18 cellular contexts compared by ENCODE assay signal in genomic region chr17:79833744-79834574, GRCh38. TPM values are rescaled to one million over a fixed set of nuclear protein-coding genes. Genes with fewer than 3 reads are reported as not detected.
DNase-seq lines count a peak whose midpoint lies in the region; ATAC-seq, FAIRE-seq and TF ChIP-seq lines count a peak whose summit lies in the region.
"Had no signal": no experiment of that assay in that cellular context is flagged by ENCODE, and none has a peak within 500 bp of the region (broad histone marks: within the 10 kb centered on the region; RNA-seq: fewer than 3 reads in every experiment).

No MANE protein-coding gene starts in this region.

- H3K36me3 Mint-ChIP-seq in GM23338 (ENCODE audit: low read depth) = peaks cover 4% of the 10 kb centered on the region; the same call in 2 of the 3 replicates

- H3K9me3 Mint-ChIP-seq in GM23338 = no peaks in the 10 kb centered on the region
- H3K9me3 Mint-ChIP-seq: CD8-positive, alpha-beta T cell; stimulated activated memory B cell treated with anti-CD40 and anti-IgM and Interleukin-4, amounts not matched to agents 10 μg/mL and 1 μg/mL and 100 μg/mL, for 72 hours had no signal

- H3K27me3 Mint-ChIP-seq in GM23338 (ENCODE audit: insufficient read depth, low read depth, poor library complexity) = peaks cover 94% of the 10 kb centered on the region
- H3K27me3 Mint-ChIP-seq: stimulated activated memory B cell treated with anti-CD40 and anti-IgM and Interleukin-4, amounts not matched to agents 10 μg/mL and 1 μg/mL and 100 μg/mL, for 72 hours had no signal

- RAD21 ChIA-PET in GM12878 (lab: Charles Lee; ENCODE audit: unreplicated experiment) = no interaction called here

- CTCF ChIA-PET in GM12878 (lab: Yijun Ruan, JAX) = interaction anchor here (1.1 kb wide), 1 partner anchor 88 kb away, joined by 5 read pairs; no protein-coding TSS in a partner anchor

- H3K4me2 ChIP-seq in GM23338 (peak overlapping the region; percentile 99), GM12878 (ENCODE audit: control insufficient read depth, insufficient read depth) (no peak overlapping the region)

- no peak overlapping the region for H3K9ac ChIP-seq in GM12878 (ENCODE audit: control insufficient read depth, insufficient read depth, low read length)

- DNase-seq in GM23338 (ENCODE audit: low spot score) (peak; percentile 62), GM12878 (ENCODE audit: low read depth, low spot score) (no peak), left lung (peak; percentile 33 to 83), MV-4-11 (lab: John Stamatoyannopoulos, UW) (no peak), DMS79 treated with DMSO at 0.1 percent for 48 hours (lab: John Stamatoyannopoulos, UW) (no peak)
- DNase-seq: activated gamma-delta T cell treated with Interleukin-2 at 50 U/mL for 16 hours, EL, esophagus squamous epithelium, NCI-H2171, NCI-H748 treated with DMSO at 0.1 percent for 48 hours, Peyer's patch, thyroid gland had no signal

- BruUV-seq in GM12878 (replicated peaks; lab: Mats Ljungman, UMichigan) = no TSS peak

- no peak for TF ChIP-seq POLR2A in GM12878 (IDR thresholded peaks at IDR 0.05; ENCODE audit: low read depth, low read length)

- no peaks in the 10 kb centered on the region for H3K9me2 ChIP-seq in GM23338 (ENCODE audit: insufficient read depth)

- WGBS in GM12878 (ENCODE audit: insufficient coverage, insufficient replicate concordance, low lambda C conversion rate, missing lambda C conversion rate) = over 99% methylated on average over 61 of the region's 83 CpGs

- H3K36me3 ChIP-seq in GM23338 (ENCODE audit: insufficient read depth) (no peaks in the 10 kb centered on the region), GM12878 (ENCODE audit: control insufficient read depth in 2 of 2, insufficient read depth in 2 of 2, low read length in 1 of 2) (peaks cover 0 to 17% of the 10 kb centered on the region in 2 experiments; a peak in 2 of 4 replicates), left lung (peaks cover 0 to 27% of the 10 kb centered on the region in 2 donors)

- in situ Hi-C loops in GM12878 (cut with MboI) = no loop called here

- no peak for TF ChIP-seq CTCF in 22Rv1 (IDR thresholded peaks at IDR 0.05)
- no peak for TF ChIP-seq CTCF in GM23338 (conservative IDR thresholded peaks at IDR 0.05; ENCODE audit: low read depth in 2 of 2)
- TF ChIP-seq CTCF in GM12878 (IDR thresholded peaks at IDR 0.05 in 2 of 3, conservative IDR thresholded peaks at IDR 0.05 in 1 of 3; ENCODE audit: control insufficient read depth in 2 of 3, extremely low read depth in 1 of 3, insufficient read depth in 1 of 3, low read depth in 3 of 3, low read length in 3 of 3) = no peak
- TF ChIP-seq CTCF in left lung (IDR thresholded peaks at IDR 0.05) = no peak

- no peak overlapping the region for H3K27ac Mint-ChIP-seq in GM23338
- H3K27ac Mint-ChIP-seq: CD8-positive, alpha-beta T cell; stimulated activated memory B cell treated with anti-CD40 and anti-IgM and Interleukin-4, amounts not matched to agents 10 μg/mL and 1 μg/mL and 100 μg/mL, for 72 hours had no signal

- ATAC-seq in GM23338 = peak; percentile 1; the same call in 2 of the 3 replicates
- no peak for ATAC-seq in GM12878
- ATAC-seq in left lung = no peak
- ATAC-seq in SK-N-SH treated with all-trans-retinoic acid at 6 μM for 48 hours = no peak
- no peak for ATAC-seq in HG03439 (IDR thresholded peaks at IDR 0.05; ENCODE audit: unreplicated experiment)
- ATAC-seq: CD8-positive, alpha-beta T cell; stimulated activated memory B cell treated with anti-CD40 and anti-IgM and Interleukin-4, amounts not matched to agents 10 μg/mL and 1 μg/mL and 100 μg/mL, for 72 hours had no signal

- TF ChIP-seq EP300 in GM12878 (IDR thresholded peaks at IDR 0.05; ENCODE audit: borderline replicate concordance in 1 of 2, control insufficient read depth in 1 of 2, low read depth in 2 of 2, low read length in 2 of 2) = no peak

- POLR2A ChIA-PET in GM12878 (lab: Charles Lee) = no interaction called here

- peak overlapping the region; percentile 80 for H3K4me3 ChIP-seq in GM23338
- no peak overlapping the region for H3K4me3 ChIP-seq in GM12878
- no peak overlapping the region for H3K4me3 ChIP-seq in left lung
- H3K4me3 ChIP-seq: esophagus squamous epithelium, Peyer's patch, thyroid gland had no signal

- peak overlapping the region; percentile 93 for H3K27ac ChIP-seq in 22Rv1
- no peak overlapping the region for H3K27ac ChIP-seq in GM23338 (ENCODE audit: low read depth)
- H3K27ac ChIP-seq in GM12878 (ENCODE audit: control insufficient read depth, insufficient read depth) = no peak overlapping the region
- H3K27ac ChIP-seq in left lung = no peak overlapping the region
- H3K27ac ChIP-seq: esophagus squamous epithelium, Peyer's patch, thyroid gland had no signal

- H3K4me1 ChIP-seq in GM23338 (ENCODE audit: insufficient read depth) = peaks cover 53% of the 10 kb centered on the region
- peaks cover 13% of the 10 kb centered on the region for H3K4me1 ChIP-seq in GM12878 (ENCODE audit: control insufficient read depth, insufficient read depth, low read length)
- peaks cover 36 to 78% of the 10 kb centered on the region in 2 donors for H3K4me1 ChIP-seq in left lung

- H4K20me1 ChIP-seq in GM23338 (replicated peaks; ENCODE audit: insufficient read depth) (peaks cover 4% of the 10 kb centered on the region; the same call in 1 of the 2 replicates), GM12878 (ENCODE audit: control insufficient read depth, insufficient read depth) (0 out of 2 replicates have a peak, but pooled peaks cover 5% of the 10 kb centered on the region)

- no peaks in the 10 kb centered on the region for H3K9me3 ChIP-seq in GM12878 (replicated peaks; ENCODE audit: control insufficient read depth, insufficient read depth, low read length)
- no peaks in the 10 kb centered on the region for H3K9me3 ChIP-seq in left lung
- H3K9me3 ChIP-seq: esophagus squamous epithelium, Peyer's patch, thyroid gland had no signal

- H3K27me3 ChIP-seq in GM23338 (ENCODE audit: insufficient read depth) = peaks cover 93% of the 10 kb centered on the region
- H3K27me3 ChIP-seq in GM12878 (replicated peaks in 1 of 2; ENCODE audit: control insufficient read depth in 2 of 2, insufficient read depth in 2 of 2, low read length in 1 of 2) = no peaks in the 10 kb centered on the region
- H3K27me3 ChIP-seq in left lung = no peaks in the 10 kb centered on the region
- H3K27me3 ChIP-seq: Peyer's patch, thyroid gland had no signal

- intact Hi-C loops in GM12878 (cut with micrococcal nuclease; ENCODE audit: unreplicated experiment) (no loop called here), left lung (cut with DNase I) (no loop called here)

- H3K4me3 Mint-ChIP-seq in GM23338 = peak overlapping the region; percentile 58; the same call in 2 of the 3 replicates
- H3K4me3 Mint-ChIP-seq: stimulated activated memory B cell treated with anti-CD40 and anti-IgM and Interleukin-4, amounts not matched to agents 10 μg/mL and 1 μg/mL and 100 μg/mL, for 72 hours had no signal

- peaks cover 27% of the 10 kb centered on the region for H3F3A ChIP-seq in GM23338 (replicated peaks; ENCODE audit: low read depth)

- SMC1A ChIA-PET in GM12878 (lab: Charles Lee; ENCODE audit: uncharacterized antibody, unreplicated experiment) = no interaction called here

- H2AFZ ChIP-seq in GM23338 = no peak overlapping the region
- no peak overlapping the region for H2AFZ ChIP-seq in GM12878 (ENCODE audit: control insufficient read depth, low read depth, low read length)

- H3K4me1 Mint-ChIP-seq in GM23338 = peaks cover 47% of the 10 kb centered on the region

- H3K79me2 ChIP-seq in GM23338 (replicated peaks; ENCODE audit: insufficient read depth) (no peaks in the 10 kb centered on the region), GM12878 (ENCODE audit: control insufficient read depth, insufficient read depth, low read length) (peaks cover 22% of the 10 kb centered on the region)

- FAIRE-seq in GM12878 (lab: Jason Lieb, UNC) = no peak
- FAIRE-seq: TTC549 had no signal

- TF ChIP-seq RAD21 in GM12878 (IDR thresholded peaks at IDR 0.05; ENCODE audit: insufficient read depth, low read depth, low read length) = no peak

RNA-seq across cellular contexts. Expression of gene CBX4, which starts 5.3 kb away (rescaled TPM):
- 4.6 and 5.7 TPM in 2 replicates for total RNA-seq in GM23338 (2014; rRNA removed; shearing (Covaris generic))
- polyA plus RNA-seq in GM23338 (2016; fragmentation: Nextera tagmentation; extraction: Ambion mirVana) = 1.4 TPM in 2 replicates
- total RNA-seq in GM12878 (2013; cell fraction: nucleolus; rRNA removed) = 12.4 and 13.3 TPM in 2 replicates
- total RNA-seq in GM12878 (2014; rRNA removed) = 14.5 and 15.5 TPM in 2 replicates
- total RNA-seq in GM12878 (2014; rRNA removed; fragmentation: Illumina TruSeq; extraction: Trizol) = 4.3 and 4.6 TPM in 2 replicates
- total RNA-seq in GM12878 (2021) = 23.1 and 24.6 TPM in 2 replicates
- polyA plus RNA-seq in GM12878 (2011; ENCODE audit: low read depth) = 3.0 TPM
- 9.1 and 11.3 TPM in 2 replicates for polyA plus RNA-seq in GM12878 (2011; rRNA removed)
- 10.8 and 17.6 TPM in 2 replicates for polyA plus RNA-seq in GM12878 (2011; cell fraction: cytosol; rRNA removed)
- 40.0 and 48.6 TPM in 2 replicates for polyA plus RNA-seq in GM12878 (2011; cell fraction: nucleus; rRNA removed)
- polyA plus RNA-seq in GM12878 (2012) = 12.7 and 18.0 TPM in 2 replicates
- 1.7 and 4.2 TPM in 2 replicates for polyA plus RNA-seq in GM12878 (2014; fragmentation: Illumina TruSeq; extraction: Trizol)
- polyA plus RNA-seq in GM12878 (2014; fragmentation: Nextera tagmentation; extraction: Ambion mirVana) = 1 to 10 TPM in 1 of 2 experiments, under 1 TPM in 1; 0.69 to 1.2 TPM
- polyA plus RNA-seq in GM12878 (2014; rRNA removed) = 19.6 and 20.4 TPM in 2 replicates
- 1 to 10 TPM; 1.6 to 1.8 TPM for polyA plus RNA-seq in GM12878 (2016; fragmentation: Nextera tagmentation; extraction: Ambion mirVana)
- 5.6 and 15.7 TPM in 2 replicates for polyA minus RNA-seq in GM12878 (2011; rRNA and poly(A)+ RNA removed)
- polyA minus RNA-seq in GM12878 (2011; cell fraction: cytosol; rRNA and poly(A)+ RNA removed) = 13.2 and 17.0 TPM in 2 replicates
- polyA minus RNA-seq in GM12878 (2011; cell fraction: nucleus; rRNA and poly(A)+ RNA removed) = 11.6 and 17.4 TPM in 2 replicates
- 10 to 100 TPM; 20.9 to 22.3 TPM for total RNA-seq in left lung

RNA-seq across cellular contexts. Expression of gene CBX8, which starts 37.1 kb away (rescaled TPM):
- total RNA-seq in GM23338 (2014; rRNA removed; shearing (Covaris generic)) = 0.16 and 1.0 TPM in 2 replicates
- 1.1 and 1.3 TPM in 2 replicates for polyA plus RNA-seq in GM23338 (2016; fragmentation: Nextera tagmentation; extraction: Ambion mirVana)
- total RNA-seq in GM12878 (2013; cell fraction: nucleolus; rRNA removed) = 3.7 and 4.0 TPM in 2 replicates
- total RNA-seq in GM12878 (2014; rRNA removed) = 1.6 and 1.9 TPM in 2 replicates
- total RNA-seq in GM12878 (2014; rRNA removed; fragmentation: Illumina TruSeq; extraction: Trizol) = 1.5 and 1.9 TPM in 2 replicates
- total RNA-seq in GM12878 (2021) = 6.3 and 6.7 TPM in 2 replicates
- 0.80 TPM for polyA plus RNA-seq in GM12878 (2011; ENCODE audit: low read depth)
- polyA plus RNA-seq in GM12878 (2011; rRNA removed) = 0.35 and 0.64 TPM in 2 replicates
- polyA plus RNA-seq in GM12878 (2011; cell fraction: cytosol; rRNA removed) = 1.4 and 1.6 TPM in 2 replicates
- polyA plus RNA-seq in GM12878 (2011; cell fraction: nucleus; rRNA removed) = 2.8 and 6.6 TPM in 2 replicates
- polyA plus RNA-seq in GM12878 (2012) = 1.8 and 3.9 TPM in 2 replicates
- polyA plus RNA-seq in GM12878 (2014; fragmentation: Illumina TruSeq; extraction: Trizol) = 0.57 and 1.2 TPM in 2 replicates
- under 1 TPM; 0.03 to 0.16 TPM for polyA plus RNA-seq in GM12878 (2014; fragmentation: Nextera tagmentation; extraction: Ambion mirVana)
- polyA plus RNA-seq in GM12878 (2014; rRNA removed) = 1.9 and 2.1 TPM in 2 replicates
- 1 to 10 TPM; 2.1 to 3.4 TPM for polyA plus RNA-seq in GM12878 (2016; fragmentation: Nextera tagmentation; extraction: Ambion mirVana)
- 0.59 and 0.67 TPM in 2 replicates for polyA minus RNA-seq in GM12878 (2011; rRNA and poly(A)+ RNA removed)
- polyA minus RNA-seq in GM12878 (2011; cell fraction: cytosol; rRNA and poly(A)+ RNA removed) = 1.2 TPM in 2 replicates
- 0.48 and 0.86 TPM in 2 replicates for polyA minus RNA-seq in GM12878 (2011; cell fraction: nucleus; rRNA and poly(A)+ RNA removed)
- total RNA-seq in left lung = 1 to 10 TPM; 7.3 to 7.9 TPM

RNA-seq across cellular contexts. Expression of gene CBX2, which starts 56.0 kb away (rescaled TPM):
- 91.1 and 114 TPM in 2 replicates for total RNA-seq in GM23338 (2014; rRNA removed; shearing (Covaris generic))
- polyA plus RNA-seq in GM23338 (2016; fragmentation: Nextera tagmentation; extraction: Ambion mirVana) = 26.6 and 29.2 TPM in 2 replicates
- total RNA-seq in GM12878 (2013; cell fraction: nucleolus; rRNA removed) = 7.7 and 8.1 TPM in 2 replicates
- total RNA-seq in GM12878 (2014; rRNA removed) = 4.1 and 5.9 TPM in 2 replicates
- total RNA-seq in GM12878 (2014; rRNA removed; fragmentation: Illumina TruSeq; extraction: Trizol) = 3.4 and 3.5 TPM in 2 replicates
- total RNA-seq in GM12878 (2021) = 7.5 and 8.5 TPM in 2 replicates
- 0.35 TPM for polyA plus RNA-seq in GM12878 (2011; ENCODE audit: low read depth)
- polyA plus RNA-seq in GM12878 (2011; rRNA removed) = 1.9 and 3.7 TPM in 2 replicates
- polyA plus RNA-seq in GM12878 (2011; cell fraction: cytosol; rRNA removed) = 5.0 and 6.4 TPM in 2 replicates
- polyA plus RNA-seq in GM12878 (2011; cell fraction: nucleus; rRNA removed) = 8.9 and 13.7 TPM in 2 replicates
- polyA plus RNA-seq in GM12878 (2012) = 1.1 and 1.8 TPM in 2 replicates
- 1.0 and 3.1 TPM in 2 replicates for polyA plus RNA-seq in GM12878 (2014; fragmentation: Illumina TruSeq; extraction: Trizol)
- polyA plus RNA-seq in GM12878 (2014; fragmentation: Nextera tagmentation; extraction: Ambion mirVana) = under 1 TPM; 0.35 to 0.44 TPM
- polyA plus RNA-seq in GM12878 (2014; rRNA removed) = 4.7 and 6.2 TPM in 2 replicates
- polyA plus RNA-seq in GM12878 (2016; fragmentation: Nextera tagmentation; extraction: Ambion mirVana) = 1 to 10 TPM; 5.8 to 6.5 TPM
- polyA minus RNA-seq in GM12878 (2011; rRNA and poly(A)+ RNA removed) = 3.1 and 6.5 TPM in 2 replicates
- polyA minus RNA-seq in GM12878 (2011; cell fraction: cytosol; rRNA and poly(A)+ RNA removed) = 2.8 and 2.9 TPM in 2 replicates
- 3.7 and 7.4 TPM in 2 replicates for polyA minus RNA-seq in GM12878 (2011; cell fraction: nucleus; rRNA and poly(A)+ RNA removed)
- 1 to 10 TPM; 2.6 to 3.6 TPM for total RNA-seq in left lung

Comparison
In these comparisons a context has a peak if more than half of its experiments do, and no peak if none do; other contexts are left out.
1. DNase-seq: peak in GM23338 (single experiment) and left lung (2 of 2); none in GM12878 (single experiment), MV-4-11 (single experiment) and DMS79 treated with DMSO at 0.1 percent for 48 hours (single experiment).